8 cellular contexts compared by ENCODE assay signal in genomic region chr10:102503264-102504178, GRCh38. TPM values are rescaled to one million over a fixed set of nuclear protein-coding genes. Genes with fewer than 3 reads are reported as not detected.
A peak's percentile ranks its signal among the peaks of the same experiment; 100 is the strongest.
DNase-seq lines count a peak whose midpoint lies in the region; ATAC-seq and TF ChIP-seq lines count a peak whose summit lies in the region.

SUFU (plus strand) TSS chr10:102503972; CDS start chr10:102504153, 181 bp downstream.

- no peaks in the 10 kb centered on the region for H3K27me3 ChIP-seq in right atrium auricular region
- no peaks in the 10 kb centered on the region for H3K27me3 ChIP-seq in psoas muscle (ENCODE audit: insufficient read depth in 3 of 3, low read length in 2 of 3)
- no peaks in the 10 kb centered on the region for H3K27me3 ChIP-seq in uterus

- in situ Hi-C loops in GM13977 (cut with MboI; ENCODE audit: low pct_unique_long_range_greater_than_20kb, low sequenced_read_pairs, unreplicated experiment): no loop called here

- TF ChIP-seq POLR2A in uterus (IDR thresholded peaks at IDR 0.05): peak; percentile 67 to 79

- H3K27ac ChIP-seq in right atrium auricular region: peak within 1 kb of the TSS; percentile 94 to 97
- H3K27ac ChIP-seq in psoas muscle: peak within 1 kb of the TSS; percentile 75
- peak within 1 kb of the TSS; percentile 87 to 95 for H3K27ac ChIP-seq in uterus

- intact Hi-C loops in T-helper 1 cell treated with Interleukin-12 subunit alpha and Interleukin-12 subunit beta and Interleukin-4 antibody, amounts not matched to agents 30 ng/mL and 1 ng/mL, for 36 hours (cut with micrococcal nuclease): loop anchor here (1.0 to 10.0 kb wide), 13 partner anchors 80 to 1971 kb away; partner anchors contain the start of genes CNNM2, GSTO2, HPS6 and NFKB2
- intact Hi-C loops in psoas muscle (cut with DNase I) (loop anchor here (2.0 to 5.0 kb wide), 2 partner anchors 81 to 351 kb away; partner anchors contain the start of gene NOLC1 (in 1 of the 2)), uterus (cut with DNase I; ENCODE audit: low total_unique reads) (loop anchor here (10.0 kb wide), 1 partner anchor 81 kb away; no protein-coding TSS in a partner anchor)

- TF ChIP-seq CTCF in GM13977 (IDR thresholded peaks at IDR 0.05; ENCODE audit: extremely low read depth, insufficient read depth, missing control alignments) (peak; percentile 85), right atrium auricular region (IDR thresholded peaks at IDR 0.05) (peak; percentile 82 to 93), psoas muscle (IDR thresholded peaks at IDR 0.05) (peak; percentile 93), uterus (IDR thresholded peaks at IDR 0.05) (peak; percentile 85 to 93 (median 90))

- H3K4me1 ChIP-seq in right atrium auricular region (peaks cover 0 to 66% of the 10 kb centered on the region in 2 donors), psoas muscle (peaks cover 50% of the 10 kb centered on the region), uterus (no peaks in the 10 kb centered on the region)

- no peaks in the 10 kb centered on the region for H3K36me3 ChIP-seq in right atrium auricular region
- H3K36me3 ChIP-seq in psoas muscle (ENCODE audit: insufficient read depth in 1 of 2, low read depth in 1 of 2): no peaks in the 10 kb centered on the region
- no peaks in the 10 kb centered on the region for H3K36me3 ChIP-seq in uterus

- ATAC-seq in HG02884 (IDR thresholded peaks at IDR 0.05; ENCODE audit: unreplicated experiment): peak; percentile 49
- peak; percentile 75 to 82 (median 81) for ATAC-seq in psoas muscle

- WGBS in psoas muscle, 3 donors: 0 to 1% (median 1%) methylated on average over 31 to 44 of the region's 44 CpGs

- peak within 1 kb of the TSS; percentile 99 for H3K4me3 ChIP-seq in right atrium auricular region
- peak within 1 kb of the TSS; percentile 94 for H3K4me3 ChIP-seq in psoas muscle
- peak within 1 kb of the TSS; percentile 95 to 99 for H3K4me3 ChIP-seq in uterus

- no peaks in the 10 kb centered on the region for H3K9me3 ChIP-seq in right atrium auricular region
- H3K9me3 ChIP-seq in psoas muscle: no peaks in the 10 kb centered on the region
- H3K9me3 ChIP-seq in uterus: no peaks in the 10 kb centered on the region

- peak; percentile 98 for DNase-seq in GM13977 (ENCODE audit: low spot score)
- peak; percentile 91 for DNase-seq in NCI-H146 treated with DMSO at 0.1 percent for 48 hours (lab: John Stamatoyannopoulos, UW; ENCODE audit: unreplicated experiment)
- peak; percentile 10 to 99 (median 96) for DNase-seq in amygdala (lab: John Stamatoyannopoulos, UW)
- DNase-seq in right atrium auricular region (ENCODE audit: low spot score): peak; percentile 99
- peak; percentile 97 to 98 for DNase-seq in psoas muscle
- DNase-seq in uterus: peak; percentile 98 to 99

RNA-seq across cellular contexts. Expression of gene SUFU, which starts in this region (rescaled TPM):
- total RNA-seq in T-helper 1 cell treated with Interleukin-12 subunit alpha and Interleukin-12 subunit beta and Interleukin-4 antibody, amounts not matched to agents 30 ng/mL and 1 ng/mL, for 36 hours: 12.9 and 13.3 TPM in 2 replicates
- 1 to 10 TPM; 4.9 to 6.4 TPM for total RNA-seq in right atrium auricular region
- 1 to 10 TPM; 4.8 to 6.8 (median 5.5) TPM for total RNA-seq in psoas muscle
- 1 to 10 TPM; 2.1 to 6.3 (median 2.2) TPM for polyA plus RNA-seq in psoas muscle
- 10 to 100 TPM in 2 of 4 donors, 1 to 10 TPM in 2; 2.8 to 20.7 (median 12.3) TPM for total RNA-seq in uterus

Comparison
In these comparisons a context has a peak if more than half of its experiments do, and no peak if none do; other contexts are left out.
1. Peak in every context shown above with its lines: DNase-seq, ATAC-seq, H3K4me3 ChIP-seq and H3K27ac ChIP-seq.